8 cellular contexts compared by ENCODE assay signal in the genomic region with DNA sequence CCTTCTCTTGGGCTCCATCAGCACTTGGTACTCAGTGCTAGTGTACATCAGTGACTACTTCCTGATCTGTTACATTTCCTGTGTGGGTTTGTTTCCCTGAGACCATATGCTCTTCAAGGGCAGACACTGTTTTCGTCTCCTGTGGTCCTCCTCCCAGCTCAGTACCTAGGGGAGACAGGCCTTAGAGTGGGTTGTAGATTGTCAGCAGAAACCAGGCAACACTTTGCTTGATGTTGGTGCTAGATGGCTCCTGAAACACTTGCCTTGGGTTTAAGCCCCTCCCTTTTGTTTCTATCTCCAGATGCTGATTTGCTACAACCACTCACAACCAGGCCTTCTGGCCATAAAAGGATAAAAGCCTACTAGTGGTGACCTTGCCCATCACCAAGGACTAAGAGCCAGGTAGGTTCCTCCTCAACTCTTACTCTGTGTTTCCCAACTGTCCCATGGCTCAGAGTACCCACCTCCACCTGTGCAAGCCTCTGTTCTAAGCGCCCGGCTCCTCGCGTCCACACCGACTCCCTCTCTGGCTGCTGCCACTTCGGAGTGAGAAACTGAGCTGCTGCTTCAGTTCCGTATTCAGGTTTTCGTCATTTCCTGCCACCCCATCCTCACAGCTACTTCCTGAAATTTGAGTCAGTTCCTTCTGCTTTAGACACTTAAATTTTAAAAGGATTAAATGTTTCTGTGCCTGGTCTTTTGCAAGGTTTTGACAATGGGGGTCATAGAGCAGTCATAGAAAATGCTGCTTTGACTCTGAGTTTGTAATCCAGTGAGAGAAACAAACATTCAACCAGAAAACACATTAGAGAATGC.
DNase-seq lines count a peak whose midpoint lies in the region; ATAC-seq and FAIRE-seq lines count a peak whose summit lies in the region.

A gene with protein sequence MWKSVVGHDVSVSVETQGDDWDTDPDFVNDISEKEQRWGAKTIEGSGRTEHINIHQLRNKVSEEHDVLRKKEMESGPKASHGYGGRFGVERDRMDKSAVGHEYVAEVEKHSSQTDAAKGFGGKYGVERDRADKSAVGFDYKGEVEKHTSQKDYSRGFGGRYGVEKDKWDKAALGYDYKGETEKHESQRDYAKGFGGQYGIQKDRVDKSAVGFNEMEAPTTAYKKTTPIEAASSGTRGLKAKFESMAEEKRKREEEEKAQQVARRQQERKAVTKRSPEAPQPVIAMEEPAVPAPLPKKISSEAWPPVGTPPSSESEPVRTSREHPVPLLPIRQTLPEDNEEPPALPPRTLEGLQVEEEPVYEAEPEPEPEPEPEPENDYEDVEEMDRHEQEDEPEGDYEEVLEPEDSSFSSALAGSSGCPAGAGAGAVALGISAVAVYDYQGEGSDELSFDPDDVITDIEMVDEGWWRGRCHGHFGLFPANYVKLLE (minus strand): TSS at position 548 of the 816 bp plus-strand sequence. CDS start 2,556 bp downstream, outside the sequence.

- DNase-seq in GM18507 (ENCODE audit: extremely low spot score, insufficient read length, low read depth) (peak; percentile 46), RPMI8226 (peak; percentile 85), hippocampal formation (lab: John Stamatoyannopoulos, UW) (peak; percentile 8 to 23), NCI-H446 (lab: John Stamatoyannopoulos, UW) (no peak), NCI-H146 treated with DMSO at 0.1 percent for 48 hours (lab: John Stamatoyannopoulos, UW; ENCODE audit: unreplicated experiment) (no peak)
- peak; percentile 51 for DNase-seq in activated gamma-delta T cell treated with anti-CD3 and anti-CD28 coated beads, Interleukin-2, amount 50 U/mL, for 16 hours (ENCODE audit: low read depth)
- DNase-seq in stimulated activated CD4-positive, alpha-beta T cell treated with anti-CD3 and anti-CD28 coated beads, TNF-alpha, amount 100 ng/mL, for 24 hours (ENCODE audit: low read depth in 3 of 3), result peak; percentile 45 to 60 (median 46)

- FAIRE-seq in GM18507 (lab: Jason Lieb, UNC), result peak; percentile 99

- peak; percentile 87 for ATAC-seq in HG02798 (IDR thresholded peaks at IDR 0.05; ENCODE audit: poor library complexity, unreplicated experiment)

Comparison
In these comparisons a context has a peak if more than half of its experiments do, and no peak if none do; other contexts are left out.
1. DNase-seq: peak in GM18507 (single experiment), RPMI8226 (single experiment), activated gamma-delta T cell treated with anti-CD3 and anti-CD28 coated beads, Interleukin-2, amount 50 U/mL, for 16 hours (single experiment), hippocampal formation (2 of 2) and stimulated activated CD4-positive, alpha-beta T cell treated with anti-CD3 and anti-CD28 coated beads, TNF-alpha, amount 100 ng/mL, for 24 hours (3 of 3); none in NCI-H446 (0 of 2) and NCI-H146 treated with DMSO at 0.1 percent for 48 hours (single experiment).